ENCODE assay signal across 14 cellular contexts in genomic region chr11:114426280-114426679, GRCh38. TPM values are rescaled to one million over a fixed set of nuclear protein-coding genes. Genes with fewer than 3 reads are reported as not detected.
A peak's percentile ranks its signal among the peaks of the same experiment; 100 is the strongest.
DNase-seq lines count a peak whose midpoint lies in the region; ATAC-seq, FAIRE-seq and TF ChIP-seq lines count a peak whose summit lies in the region.
"Had no signal": no experiment of that assay in that cellular context is flagged by ENCODE, and none has a peak within 500 bp of the region (broad histone marks: within the 10 kb centered on the region; RNA-seq: fewer than 3 reads in every experiment).

No MANE protein-coding gene starts in this region.

- no peak for TF ChIP-seq CTCF in K562 (IDR thresholded peaks at IDR 0.05 in 2 of 3, conservative IDR thresholded peaks at IDR 0.05 in 1 of 3; ENCODE audit: insufficient read depth in 2 of 3, low read depth in 1 of 3, low read length in 3 of 3)
- no peak for TF ChIP-seq CTCF in stomach (IDR thresholded peaks at IDR 0.05)

- in situ Hi-C loops in K562 (cut with MboI) = no loop called here

- H3K9me3 ChIP-seq in K562 (replicated peaks; ENCODE audit: control insufficient read depth, insufficient read depth, low read depth, low read length) = no peaks in the 10 kb centered on the region; the same call in 1 of the 2 replicates
- H3K9me3 ChIP-seq in stomach = no peaks in the 10 kb centered on the region

- TF ChIP-seq RAD21 in K562 (CRISPR knock-in tag; conservative IDR thresholded peaks at IDR 0.05 in 1 of 2, IDR thresholded peaks at IDR 0.05 in 1 of 2) = no peak

- 51% methylated on average over 4 of the region's 4 CpGs for WGBS in K562 (ENCODE audit: insufficient coverage, low coverage, missing lambda C conversion rate)
- 83 to 95% (median 91%) methylated on average over 4 of the region's 4 CpGs for WGBS in stomach, 5 donors

- ATAC-seq in Right ventricle myocardium inferior (no peak), left ventricle myocardium superior (no peak), K562 (peak; percentile 25; the same call in 1 of the 3 replicates), HG03135 (IDR thresholded peaks at IDR 0.05; ENCODE audit: unreplicated experiment) (no peak), GM18502 (IDR thresholded peaks at IDR 0.05; ENCODE audit: poor library complexity, unreplicated experiment) (no peak), GM18858 (IDR thresholded peaks at IDR 0.05; ENCODE audit: unreplicated experiment) (no peak)
- ATAC-seq: HCT116 had no signal

- no peak for TF ChIP-seq POLR2A in K562 (conservative IDR thresholded peaks at IDR 0.05)
- TF ChIP-seq POLR2A in stomach (IDR thresholded peaks at IDR 0.05) = no peak

- POLR2A ChIA-PET in K562 (lab: Yijun Ruan, JAX) = interaction anchor here (1.9 to 2.0 kb wide), 2 partner anchors 11 to 16 kb away, joined by 5 to 7 read pairs; no protein-coding TSS in a partner anchor

- H2AFZ ChIP-seq in K562 (ENCODE audit: low read depth, low read length) = no peak overlapping the region

- intact Hi-C loops in Right ventricle myocardium inferior (cut with DNase I) = no loop called here
- intact Hi-C loops in left ventricle myocardium superior (cut with micrococcal nuclease) = no loop called here
- intact Hi-C loops in K562 (cut with micrococcal nuclease) = no loop called here
- intact Hi-C loops in stomach (cut with DNase I; ENCODE audit: low total_unique reads) = no loop called here

- H4K20me1 ChIP-seq in K562 (replicated peaks; ENCODE audit: control insufficient read depth, insufficient read depth, low read length) = no peaks in the 10 kb centered on the region
- H4K20me1 ChIP-seq: BLaER1 treated with 17β-estradiol and CSF1 and Interleukin-3, amounts not matched to agents 10 nM and 100 nM had no signal

- DNase-seq in Right ventricle myocardium inferior (ENCODE audit: missing footprints) (peak; percentile 46), left ventricle myocardium superior (no peak), K562 (ENCODE audit: extremely low read depth in 1 of 4, low spot score in 3 of 4) (no peak), iris pigment epithelial cell (ENCODE audit: low read depth) (peak; percentile 27), stomach (peak; percentile 34)
- DNase-seq: ACHN; CD4-positive, CD25-positive, alpha-beta regulatory T cell; DMS53 had no signal

- H3K27ac ChIP-seq in K562 (ENCODE audit: extremely low read depth, low read depth, low read length) (no peak overlapping the region), stomach (no peak overlapping the region)
- H3K27ac ChIP-seq: BLaER1 treated with 17β-estradiol and CSF1 and Interleukin-3, amounts not matched to agents 10 nM and 100 nM had no signal

- CTCF ChIA-PET in K562 (lab: Yijun Ruan, JAX; ENCODE audit: low intra/inter-chr PET ratio) = no interaction called here

- no TSS peak for BruUV-seq in K562 (replicated peaks; lab: Mats Ljungman, UMichigan)

- H3K9me1 ChIP-seq in K562 (ENCODE audit: control insufficient read depth, insufficient read depth, low read length) = no peaks in the 10 kb centered on the region

- H3K4me3 ChIP-seq in K562 = no peak overlapping the region
- no peak overlapping the region for H3K4me3 ChIP-seq in stomach
- H3K4me3 ChIP-seq: BLaER1 treated with 17β-estradiol and CSF1 and Interleukin-3, amounts not matched to agents 10 nM and 100 nM had no signal

- TF ChIP-seq EP300 in K562 (IDR thresholded peaks at IDR 0.05; ENCODE audit: low read length) (no peak), stomach (IDR thresholded peaks at IDR 0.05) (no peak)

- H3K79me2 ChIP-seq in K562 (ENCODE audit: control insufficient read depth, insufficient read depth, low read length) = no peaks in the 10 kb centered on the region

- no peak overlapping the region for H3K4me2 ChIP-seq in K562 (ENCODE audit: insufficient read depth, low read length)
- H3K4me2 ChIP-seq: BLaER1 treated with 17β-estradiol and CSF1 and Interleukin-3, amounts not matched to agents 10 nM and 100 nM had no signal

- H3K9ac ChIP-seq in K562 (ENCODE audit: insufficient read depth in 1 of 2, low read depth in 2 of 2, low read length in 2 of 2) = no peak overlapping the region
- H3K9ac ChIP-seq: BLaER1 treated with 17β-estradiol and CSF1 and Interleukin-3, amounts not matched to agents 10 nM and 100 nM had no signal

- H3K27me3 ChIP-seq in K562 (ENCODE audit: control insufficient read depth in 2 of 2, insufficient read depth in 2 of 2, low read length in 2 of 2) (no peaks in the 10 kb centered on the region), stomach (no peaks in the 10 kb centered on the region)
- H3K27me3 ChIP-seq: BLaER1 treated with 17β-estradiol and CSF1 and Interleukin-3, amounts not matched to agents 10 nM and 100 nM had no signal

- no peaks in the 10 kb centered on the region for H3K36me3 ChIP-seq in K562 (ENCODE audit: control insufficient read depth, insufficient read depth, low read length)
- no peaks in the 10 kb centered on the region for H3K36me3 ChIP-seq in stomach

- H3K4me1 ChIP-seq in K562 (replicated peaks in 1 of 2; ENCODE audit: control insufficient read depth in 2 of 2, insufficient read depth in 2 of 2, low read length in 2 of 2) = no peaks in the 10 kb centered on the region; a peak in 1 of 5 replicates
- no peaks in the 10 kb centered on the region for H3K4me1 ChIP-seq in stomach
- H3K4me1 ChIP-seq: BLaER1 treated with 17β-estradiol and CSF1 and Interleukin-3, amounts not matched to agents 10 nM and 100 nM had no signal

- FAIRE-seq in K562 (lab: Jason Lieb, UNC) = no peak
- FAIRE-seq: GM18507 had no signal

RNA-seq across cellular contexts. Expression of gene REXO2, which starts 13.0 kb away (rescaled TPM):
- total RNA-seq in Right ventricle myocardium inferior = 174 TPM
- 161 TPM for total RNA-seq in left ventricle myocardium superior
- total RNA-seq in K562 (2011; cell fraction: chromatin; rRNA removed; ENCODE audit: low replicate concordance) = 59.0 and 162 TPM in 2 replicates
- 39.7 and 55.5 TPM in 2 replicates for total RNA-seq in K562 (2011; cell fraction: nucleolus; rRNA removed)
- total RNA-seq in K562 (2011; cell fraction: nucleoplasm; rRNA removed) = 103 and 134 TPM in 2 replicates
- total RNA-seq in K562 (2014; rRNA removed) = 173 and 189 TPM in 2 replicates
- total RNA-seq in K562 (2014; rRNA removed; fragmentation: Illumina TruSeq; extraction: Trizol) = 204 and 225 TPM in 2 replicates
- 184 and 193 TPM in 2 replicates for total RNA-seq in K562 (2015; rRNA removed; fragmentation: Illumina TruSeq; extraction: Trizol)
- 144 and 145 TPM in 2 replicates for total RNA-seq in K562 (2021)
- polyA plus RNA-seq in K562 (2011; rRNA removed) = 281 and 370 TPM in 2 replicates
- polyA plus RNA-seq in K562 (2011; cell fraction: cytosol; rRNA removed) = 132 and 167 TPM in 2 replicates
- 148 and 204 TPM in 2 replicates for polyA plus RNA-seq in K562 (2011; cell fraction: nucleus; rRNA removed)
- polyA plus RNA-seq in K562 (2012) = 129 and 178 TPM in 2 replicates
- 179 and 230 TPM in 2 replicates for polyA plus RNA-seq in K562 (2014; fragmentation: Illumina TruSeq; extraction: Trizol)
- 100 to 1,000 TPM; 143 to 151 TPM for polyA plus RNA-seq in K562 (2014; fragmentation: Nextera tagmentation; extraction: Ambion mirVana)
- polyA plus RNA-seq in K562 (2014; rRNA removed) = 262 and 285 TPM in 2 replicates
- polyA minus RNA-seq in K562 (2011; rRNA and poly(A)+ RNA removed) = 89.4 and 92.6 TPM in 2 replicates
- polyA minus RNA-seq in K562 (2011; cell fraction: cytosol; rRNA and poly(A)+ RNA removed) = 49.7 and 57.9 TPM in 2 replicates
- polyA minus RNA-seq in K562 (2011; cell fraction: nucleus; rRNA and poly(A)+ RNA removed) = 53.0 and 98.5 TPM in 2 replicates
- 100 to 1,000 TPM; 104 to 245 (median 143) TPM for total RNA-seq in stomach
- 100 to 1,000 TPM in 1 of 3 donors, 10 to 100 TPM in 2; 67.8 to 110 (median 91.8) TPM for polyA plus RNA-seq in stomach

RNA-seq across cellular contexts. Expression of gene RBM7, which starts 25.8 kb away (rescaled TPM):
- total RNA-seq in Right ventricle myocardium inferior = 19.6 TPM
- total RNA-seq in left ventricle myocardium superior = 20.4 TPM
- 21.4 and 46.2 TPM in 2 replicates for total RNA-seq in K562 (2011; cell fraction: chromatin; rRNA removed; ENCODE audit: low replicate concordance)
- 11.5 and 13.2 TPM in 2 replicates for total RNA-seq in K562 (2011; cell fraction: nucleolus; rRNA removed)
- total RNA-seq in K562 (2011; cell fraction: nucleoplasm; rRNA removed) = 29.8 and 46.6 TPM in 2 replicates
- 21.7 and 27.4 TPM in 2 replicates for total RNA-seq in K562 (2014; rRNA removed)
- total RNA-seq in K562 (2014; rRNA removed; fragmentation: Illumina TruSeq; extraction: Trizol) = 42.2 and 52.5 TPM in 2 replicates
- total RNA-seq in K562 (2015; rRNA removed; fragmentation: Illumina TruSeq; extraction: Trizol) = 45.7 and 49.6 TPM in 2 replicates
- 28.5 and 31.3 TPM in 2 replicates for total RNA-seq in K562 (2021)
- 59.2 and 72.0 TPM in 2 replicates for polyA plus RNA-seq in K562 (2011; rRNA removed)
- 22.4 and 30.6 TPM in 2 replicates for polyA plus RNA-seq in K562 (2011; cell fraction: cytosol; rRNA removed)
- 18.0 and 25.0 TPM in 2 replicates for polyA plus RNA-seq in K562 (2011; cell fraction: nucleus; rRNA removed)
- polyA plus RNA-seq in K562 (2012) = 34.4 and 36.6 TPM in 2 replicates
- 54.0 and 55.7 TPM in 2 replicates for polyA plus RNA-seq in K562 (2014; fragmentation: Illumina TruSeq; extraction: Trizol)
- polyA plus RNA-seq in K562 (2014; fragmentation: Nextera tagmentation; extraction: Ambion mirVana) = 10 to 100 TPM; 62.7 to 76.8 TPM
- 24.1 and 26.0 TPM in 2 replicates for polyA plus RNA-seq in K562 (2014; rRNA removed)
- 128 and 147 TPM in 2 replicates for polyA minus RNA-seq in K562 (2011; rRNA and poly(A)+ RNA removed)
- polyA minus RNA-seq in K562 (2011; cell fraction: cytosol; rRNA and poly(A)+ RNA removed) = 32.9 and 51.4 TPM in 2 replicates
- 19.3 and 37.4 TPM in 2 replicates for polyA minus RNA-seq in K562 (2011; cell fraction: nucleus; rRNA and poly(A)+ RNA removed)
- total RNA-seq in stomach = 10 to 100 TPM in 3 of 5 donors, 1 to 10 TPM in 2; 4.8 to 41.5 (median 13.6) TPM
- 10 to 100 TPM in 2 of 3 donors, 1 to 10 TPM in 1; 9.1 to 24.3 (median 21.1) TPM for polyA plus RNA-seq in stomach

RNA-seq across cellular contexts. Expression of gene C11orf71, which starts 26.0 kb away (rescaled TPM):
- total RNA-seq in Right ventricle myocardium inferior = 9.3 TPM
- total RNA-seq in left ventricle myocardium superior = 9.4 TPM
- total RNA-seq in K562 (2011; cell fraction: chromatin; rRNA removed; ENCODE audit: low replicate concordance) = 9.9 and 10.7 TPM in 2 replicates
- 12.2 and 15.2 TPM in 2 replicates for total RNA-seq in K562 (2011; cell fraction: nucleolus; rRNA removed)
- 17.1 and 20.5 TPM in 2 replicates for total RNA-seq in K562 (2011; cell fraction: nucleoplasm; rRNA removed)
- total RNA-seq in K562 (2014; rRNA removed) = 10.1 and 13.4 TPM in 2 replicates
- total RNA-seq in K562 (2014; rRNA removed; fragmentation: Illumina TruSeq; extraction: Trizol) = 8.0 and 8.5 TPM in 2 replicates
- 8.9 and 9.1 TPM in 2 replicates for total RNA-seq in K562 (2015; rRNA removed; fragmentation: Illumina TruSeq; extraction: Trizol)
- 10.4 and 10.8 TPM in 2 replicates for total RNA-seq in K562 (2021)
- polyA plus RNA-seq in K562 (2011; rRNA removed) = 13.6 and 15.1 TPM in 2 replicates
- 12.2 and 14.2 TPM in 2 replicates for polyA plus RNA-seq in K562 (2011; cell fraction: cytosol; rRNA removed)
- polyA plus RNA-seq in K562 (2011; cell fraction: nucleus; rRNA removed) = 26.7 and 27.3 TPM in 2 replicates
- 8.5 and 11.0 TPM in 2 replicates for polyA plus RNA-seq in K562 (2012)
- polyA plus RNA-seq in K562 (2014; fragmentation: Illumina TruSeq; extraction: Trizol) = 8.8 and 8.9 TPM in 2 replicates
- polyA plus RNA-seq in K562 (2014; fragmentation: Nextera tagmentation; extraction: Ambion mirVana) = 1 to 10 TPM; 2.9 to 4.3 TPM
- 14.7 and 19.5 TPM in 2 replicates for polyA plus RNA-seq in K562 (2014; rRNA removed)
- polyA minus RNA-seq in K562 (2011; rRNA and poly(A)+ RNA removed) = 12.7 and 13.4 TPM in 2 replicates
- 1.1 and 2.8 TPM in 2 replicates for polyA minus RNA-seq in K562 (2011; cell fraction: cytosol; rRNA and poly(A)+ RNA removed)
- polyA minus RNA-seq in K562 (2011; cell fraction: nucleus; rRNA and poly(A)+ RNA removed) = 18.3 and 35.2 TPM in 2 replicates
- total RNA-seq in stomach = 10 to 100 TPM in 1 of 5 donors, 1 to 10 TPM in 3, under 1 TPM in 1; 0.58 to 10.1 (median 4.9) TPM
- polyA plus RNA-seq in stomach = 1 to 10 TPM; 8.4 to 8.7 (median 8.6) TPM

Comparison
In these comparisons a context has a peak if more than half of its experiments do, and no peak if none do; other contexts are left out.
1. DNase-seq: peak in Right ventricle myocardium inferior (single experiment), iris pigment epithelial cell (single experiment) and stomach (single experiment); none in left ventricle myocardium superior (single experiment) and K562 (0 of 4).